Comparison of ENCODE assay signal across 24 cellular contexts in the genomic region with DNA sequence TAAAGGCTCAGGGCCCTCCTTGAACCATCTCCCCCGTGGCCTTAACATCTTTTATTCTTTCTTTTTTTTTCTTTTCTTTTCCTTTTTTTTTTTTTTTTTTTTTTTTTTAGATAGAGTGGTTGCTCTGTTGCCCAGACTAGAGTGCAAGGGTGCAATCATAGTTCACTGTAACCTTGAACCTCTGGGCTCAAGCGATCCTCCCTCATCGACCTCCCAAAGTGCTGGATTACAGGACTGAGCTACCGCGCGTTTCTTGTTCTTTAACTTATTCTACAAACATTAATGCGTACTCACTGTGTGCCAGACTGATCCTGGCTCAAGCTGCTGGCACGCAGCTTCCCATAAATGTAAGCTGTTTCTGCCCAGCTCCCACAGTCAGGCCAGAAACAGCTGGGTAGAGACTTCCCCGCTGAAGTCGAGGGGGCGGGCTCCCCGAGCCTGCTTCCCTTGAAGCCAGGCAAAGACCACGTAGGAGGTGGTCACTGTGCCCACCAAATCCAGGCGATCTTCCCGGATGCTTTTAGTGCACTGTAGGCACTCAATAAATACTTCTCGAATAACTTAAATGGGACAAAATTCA. TPM values are rescaled to one million over a fixed set of nuclear protein-coding genes. Genes with fewer than 3 reads are reported as not detected.
DNase-seq lines count a peak whose midpoint lies in the region; ATAC-seq and TF ChIP-seq lines count a peak whose summit lies in the region.
"Had no signal": no experiment of that assay in that cellular context is flagged by ENCODE, and none has a peak within 500 bp of the region (broad histone marks: within the 10 kb centered on the region; RNA-seq: fewer than 3 reads in every experiment).

No MANE protein-coding gene starts in this region.

- H2AFZ ChIP-seq in neural cell (ENCODE audit: low read depth, low read length) (no peak overlapping the region), MM.1S (ENCODE audit: low read length) (no peak overlapping the region)
- H2AFZ ChIP-seq: parathyroid adenoma, PC-9 had no signal

- no peak overlapping the region for H3K27ac Mint-ChIP-seq in stimulated activated naive CD8-positive, alpha-beta T cell treated with anti-CD3 and anti-CD28 coated beads, Interleukin-15, amount 100 ng/mL, for 72 hours
- H3K27ac Mint-ChIP-seq in endothelial cell (ENCODE audit: unreplicated experiment): no peak overlapping the region
- H3K27ac Mint-ChIP-seq: activated naive CD8-positive, alpha-beta T cell treated with anti-CD3 and anti-CD28 coated beads, Interleukin-2, amount 10 ng/mL, durations not matched to agents 7 days and 5 days; CD4-positive, alpha-beta memory T cell had no signal

- ATAC-seq in stimulated activated naive CD8-positive, alpha-beta T cell treated with anti-CD3 and anti-CD28 coated beads, Interleukin-15, amount 100 ng/mL, for 72 hours: no peak
- no peak for ATAC-seq in stimulated activated naive CD8-positive, alpha-beta T cell treated with anti-CD3 and anti-CD28 coated beads, Interleukin-15, Interleukin-2, amounts not matched to agents 100 U/mL and 50 U/mL, for 24 hours
- ATAC-seq: activated T-cell treated with anti-CD3 and anti-CD28 coated beads, Interleukin-2, amount 50 U/mL, for 4 hours; gastrocnemius medialis had no signal

- H3K36me3 ChIP-seq in neural cell (ENCODE audit: insufficient read depth, low read length): no peaks in the 10 kb centered on the region
- no peaks in the 10 kb centered on the region for H3K36me3 ChIP-seq in MM.1S (replicated peaks; ENCODE audit: insufficient read depth, low read length)
- H3K36me3 ChIP-seq: colonic mucosa, gastrocnemius medialis, left lung, vagina had no signal

- TF ChIP-seq RAD21 in neural cell (conservative IDR thresholded peaks at IDR 0.05): no peak

- H3K9me3 ChIP-seq in neural cell (ENCODE audit: low read length): peaks cover 14% of the 10 kb centered on the region
- H3K9me3 ChIP-seq in MM.1S (replicated peaks; ENCODE audit: insufficient read depth, low read length): no peaks in the 10 kb centered on the region
- H3K9me3 ChIP-seq: colonic mucosa, gastrocnemius medialis, left lung, vagina had no signal

- no peaks in the 10 kb centered on the region for H3K79me2 ChIP-seq in neural cell (replicated peaks; ENCODE audit: insufficient read depth, low read length)
- H3K79me2 ChIP-seq in MM.1S (ENCODE audit: low read length): no peaks in the 10 kb centered on the region
- H3K79me2 ChIP-seq: parathyroid adenoma had no signal

- TF ChIP-seq CTCF in endothelial cell (IDR thresholded peaks at IDR 0.05; ENCODE audit: unreplicated experiment) (no peak), neural cell (IDR thresholded peaks at IDR 0.05; ENCODE audit: poor library complexity, severe bottlenecking) (no peak), MM.1S (IDR thresholded peaks at IDR 0.05; ENCODE audit: low read length) (no peak)

- H3K9ac ChIP-seq in neural cell (ENCODE audit: low read length) (no peak overlapping the region), MM.1S (ENCODE audit: low read length) (no peak overlapping the region)
- H3K9ac ChIP-seq: parathyroid adenoma had no signal

- peaks cover 6% of the 10 kb centered on the region for H3K36me3 Mint-ChIP-seq in endothelial cell (ENCODE audit: low read depth, unreplicated experiment)
- H3K36me3 Mint-ChIP-seq: activated naive CD8-positive, alpha-beta T cell treated with anti-CD3 and anti-CD28 coated beads, Interleukin-2, amount 10 ng/mL, durations not matched to agents 7 days and 5 days; CD4-positive, alpha-beta memory T cell had no signal

- H3K4me2 ChIP-seq in neural cell (ENCODE audit: low read length) (no peak overlapping the region), MM.1S (ENCODE audit: low read depth, low read length) (no peak overlapping the region)
- H3K4me2 ChIP-seq: PC-9 had no signal

- H3K27me3 ChIP-seq in neural cell (ENCODE audit: insufficient read depth, low read depth, low read length): peaks cover 100% of the 10 kb centered on the region
- peaks cover 27% of the 10 kb centered on the region for H3K27me3 ChIP-seq in MM.1S (replicated peaks; ENCODE audit: insufficient read depth, low read length)

- no peak for TF ChIP-seq EP300 in neural cell (conservative IDR thresholded peaks at IDR 0.05; ENCODE audit: poor library complexity, severe bottlenecking)

- H3K27ac ChIP-seq in neural cell (ENCODE audit: low read length) (no peak overlapping the region), MM.1S (ENCODE audit: low read length) (no peak overlapping the region)
- H3K27ac ChIP-seq: colonic mucosa, epithelial cell of prostate, gastrocnemius medialis, left lung, parathyroid adenoma, PC-9, vagina, VCaP had no signal

- DNase-seq in stimulated activated naive CD8-positive, alpha-beta T cell treated with anti-CD3 and anti-CD28 coated beads, Interleukin-15, amount 100 ng/mL, for 72 hours: no peak
- no peak for DNase-seq in stimulated activated naive CD8-positive, alpha-beta T cell treated with anti-CD3 and anti-CD28 coated beads, Interleukin-15, Interleukin-2, amounts not matched to agents 100 U/mL and 50 U/mL, for 24 hours
- DNase-seq in endothelial cell (ENCODE audit: low spot score): no peak
- no peak for DNase-seq in glomerular visceral epithelial cell (ENCODE audit: extremely low spot score)
- DNase-seq in MM.1S: no peak
- no peak for DNase-seq in stimulated activated CD4-positive, alpha-beta T cell treated with anti-CD3 and anti-CD28 coated beads, Interleukin-2, amount 100 ng/mL, for 48 hours
- DNase-seq in ACHN: no peak
- DNase-seq: activated naive CD8-positive, alpha-beta T cell treated with anti-CD3 and anti-CD28 coated beads, Interleukin-2, amount 10 ng/mL, durations not matched to agents 7 days and 5 days; activated T-cell treated with anti-CD3 and anti-CD28 coated beads, Interleukin-2, amount 50 U/mL, for 4 hours; CD4-positive, alpha-beta memory T cell; gastrocnemius medialis; KG1; left lung; NCI-H187 treated with DMSO at 0.1 percent for 48 hours; PC-9; SIG-M5 had no signal

- H3K4me1 Mint-ChIP-seq in stimulated activated naive CD8-positive, alpha-beta T cell treated with anti-CD3 and anti-CD28 coated beads, Interleukin-15, amount 100 ng/mL, for 72 hours: peaks cover 39% of the 10 kb centered on the region
- H3K4me1 Mint-ChIP-seq in endothelial cell (ENCODE audit: unreplicated experiment): peaks cover 23% of the 10 kb centered on the region

- H3K9me2 ChIP-seq in neural cell (ENCODE audit: insufficient read depth, low read length) (no peaks in the 10 kb centered on the region), MM.1S (replicated peaks; ENCODE audit: insufficient read depth, low read length) (no peaks in the 10 kb centered on the region)

- in situ Hi-C loops in ACHN (cut with HindIII; ENCODE audit: low pct_ligation_motif_present, low pct_unique_long_range_greater_than_20kb, low sequenced_read_pairs): no loop called here

- H3K4me3 Mint-ChIP-seq in stimulated activated naive CD8-positive, alpha-beta T cell treated with anti-CD3 and anti-CD28 coated beads, Interleukin-15, amount 100 ng/mL, for 72 hours: peak overlapping the region; percentile 77 to 82
- peak overlapping the region; percentile 56 for H3K4me3 Mint-ChIP-seq in endothelial cell (ENCODE audit: unreplicated experiment)
- H3K4me3 Mint-ChIP-seq: activated T-cell treated with anti-CD3 and anti-CD28 coated beads, Interleukin-2, amount 50 U/mL, for 4 hours had no signal

- no peaks in the 10 kb centered on the region for H3K4me1 ChIP-seq in MM.1S (ENCODE audit: low read length)
- H3K4me1 ChIP-seq: colonic mucosa, parathyroid adenoma had no signal

- H3K4me3 ChIP-seq in neural cell (ENCODE audit: low read length): no peak overlapping the region
- H3K4me3 ChIP-seq in MM.1S (ENCODE audit: low read length): no peak overlapping the region
- H3K4me3 ChIP-seq: colonic mucosa, PC-9 had no signal

- peaks cover 80% of the 10 kb centered on the region for H3K27me3 Mint-ChIP-seq in stimulated activated naive CD8-positive, alpha-beta T cell treated with anti-CD3 and anti-CD28 coated beads, Interleukin-15, amount 100 ng/mL, for 72 hours
- peaks cover 43% of the 10 kb centered on the region for H3K27me3 Mint-ChIP-seq in endothelial cell (ENCODE audit: unreplicated experiment)

- no peaks in the 10 kb centered on the region for H4K20me1 ChIP-seq in neural cell (ENCODE audit: insufficient read depth)
- H4K20me1 ChIP-seq in MM.1S (ENCODE audit: insufficient read depth, low read length): no peaks in the 10 kb centered on the region

- no peaks in the 10 kb centered on the region for H3K9me3 Mint-ChIP-seq in stimulated activated naive CD8-positive, alpha-beta T cell treated with anti-CD3 and anti-CD28 coated beads, Interleukin-15, amount 100 ng/mL, for 72 hours
- no peaks in the 10 kb centered on the region for H3K9me3 Mint-ChIP-seq in endothelial cell (ENCODE audit: unreplicated experiment)
- H3K9me3 Mint-ChIP-seq: activated naive CD8-positive, alpha-beta T cell treated with anti-CD3 and anti-CD28 coated beads, Interleukin-2, amount 10 ng/mL, durations not matched to agents 7 days and 5 days; activated T-cell treated with anti-CD3 and anti-CD28 coated beads, Interleukin-2, amount 50 U/mL, for 4 hours; CD4-positive, alpha-beta memory T cell had no signal

- H3F3A ChIP-seq in neural cell (ENCODE audit: insufficient read depth, low read length, poor library complexity, severe bottlenecking): no peaks in the 10 kb centered on the region
- H3F3A ChIP-seq in MM.1S (ENCODE audit: insufficient read depth, low read length): no peaks in the 10 kb centered on the region

TF ChIP-seq in neural cell, 6 proteins besides CTCF, POLR2A, EP300 and RAD21 (continues in another document):
- TF ChIP-seq SMC3 (conservative IDR thresholded peaks at IDR 0.05; ENCODE audit: poor library complexity): no peak
- peak; percentile 10 for TF ChIP-seq POLR2AphosphoS5 (IDR thresholded peaks at IDR 0.05)
- TF ChIP-seq EZH2 (IDR thresholded peaks at IDR 0.05; ENCODE audit: borderline replicate concordance, insufficient read depth, low read length, poor library complexity, severe bottlenecking): no peak

RNA-seq across cellular contexts. Expression of gene VAX2, which starts 6.2 kb away (rescaled TPM):
- 2.2 TPM for total RNA-seq in endothelial cell (ENCODE audit: unreplicated experiment)
- 0.66 and 0.74 TPM in 2 replicates for polyA plus RNA-seq in neural cell
- 0.81 TPM in 1 of 2 replicates, not detected in the other for polyA minus RNA-seq in neural cell
- total RNA-seq: activated naive CD8-positive, alpha-beta T cell treated with anti-CD3 and anti-CD28 coated beads, Interleukin-2, amount 10 ng/mL, durations not matched to agents 7 days and 5 days; CD4-positive, alpha-beta memory T cell; colonic mucosa; mononuclear cell; PC-9; T-helper 1 cell treated with Interleukin-12 subunit alpha and Interleukin-12 subunit beta and Interleukin-4 antibody, amounts not matched to agents 30 ng/mL and 1 ng/mL, for 36 hours; vagina had no signal
- polyA plus RNA-seq: CD4-positive, alpha-beta memory T cell had no signal

RNA-seq across cellular contexts. Expression of gene ATP6V1B1, which starts 29.2 kb away (rescaled TPM):
- not detected for total RNA-seq in endothelial cell (ENCODE audit: unreplicated experiment)
- 0.12 and 0.42 TPM in 2 replicates for polyA plus RNA-seq in neural cell
- polyA minus RNA-seq in neural cell: not detected in 2 replicates
- total RNA-seq: activated naive CD8-positive, alpha-beta T cell treated with anti-CD3 and anti-CD28 coated beads, Interleukin-2, amount 10 ng/mL, durations not matched to agents 7 days and 5 days; activated T-cell treated with anti-CD3 and anti-CD28 coated beads, Interleukin-2, amount 50 U/mL, for 4 hours; CD4-positive, alpha-beta memory T cell; colonic mucosa; mononuclear cell; T-helper 1 cell treated with Interleukin-12 subunit alpha and Interleukin-12 subunit beta and Interleukin-4 antibody, amounts not matched to agents 30 ng/mL and 1 ng/mL, for 36 hours; vagina had no signal
- polyA plus RNA-seq: CD4-positive, alpha-beta memory T cell had no signal
